In genomic region chr11:98234698-98235097, GRCh38 we compare ENCODE assay signal across 26 cellular contexts.
"Had no signal": no experiment of that assay in that cellular context is flagged by ENCODE, and none has a peak within 500 bp of the region (broad histone marks: within the 10 kb centered on the region; RNA-seq: fewer than 3 reads in every experiment).

No MANE protein-coding gene starts in this region.

- H3K79me2 ChIP-seq: hepatocyte, parathyroid adenoma had no signal

- H3K36me3 ChIP-seq: colonic mucosa, esophagus muscularis mucosa, gastroesophageal sphincter, heart left ventricle, prostate gland, right atrium auricular region, sigmoid colon, tibial artery had no signal

- FAIRE-seq: endothelial cell of umbilical vein, keratinocyte had no signal

- H2AFZ ChIP-seq: hepatocyte, parathyroid adenoma had no signal

- H3K4me3 ChIP-seq: colonic mucosa, esophagus muscularis mucosa, gastroesophageal sphincter, heart left ventricle, hepatocyte, lung, mucosa of descending colon, prostate gland, right atrium auricular region, sigmoid colon, testis, tibial artery had no signal

- DNase-seq: colonic mucosa; dermis blood vessel endothelial cell; effector memory CD4-positive, alpha-beta T cell; foreskin keratinocyte; heart left ventricle; left ventricle myocardium superior; mucosa of descending colon; naive B cell; sigmoid colon; stimulated activated CD4-positive, alpha-beta T cell treated with anti-CD3 and anti-CD28 coated beads, Interleukin-2, amount 100 ng/mL, for 24 hours; stimulated activated CD4-positive, alpha-beta T cell treated with anti-CD3 and anti-CD28 coated beads, Interleukin-4, amount 100 ng/mL, for 24 hours; stimulated activated naive CD8-positive, alpha-beta T cell treated with anti-CD3 and anti-CD28 coated beads, Interleukin-15, Interleukin-2, amounts not matched to agents 100 U/mL and 50 U/mL, for 24 hours; substantia nigra; testis; tibial artery had no signal

- H3K4me2 ChIP-seq: hepatocyte had no signal

- H3K9ac ChIP-seq: parathyroid adenoma had no signal

- ATAC-seq: foreskin keratinocyte; gastroesophageal sphincter; heart left ventricle; left ventricle myocardium superior; mucosa of descending colon; natural killer cell treated with Interleukin-12 subunit alpha and Interleukin-12 subunit beta and Interleukin-15 and Interleukin-18, amount 100 ng/mL, for 72 hours; stimulated activated effector memory CD8-positive, alpha-beta T cell treated with anti-CD3 and anti-CD28 coated beads, Interleukin-12 subunit alpha, Interleukin-12 subunit beta, amount 100 ng/mL, for 72 hours; stimulated activated naive CD8-positive, alpha-beta T cell treated with anti-CD3 and anti-CD28 coated beads, Interleukin-15, Interleukin-2, amounts not matched to agents 100 U/mL and 50 U/mL, for 24 hours had no signal

- H3K27ac ChIP-seq: colonic mucosa, esophagus muscularis mucosa, foreskin keratinocyte, gastroesophageal sphincter, heart left ventricle, hepatocyte, parathyroid adenoma, prostate gland, right atrium auricular region, sigmoid colon, testis, tibial artery had no signal

- H3K9me3 ChIP-seq: colonic mucosa, esophagus muscularis mucosa, gastroesophageal sphincter, prostate gland, right atrium auricular region, testis, tibial artery had no signal

- H3K27me3 ChIP-seq: colonic mucosa, esophagus muscularis mucosa, foreskin keratinocyte, gastroesophageal sphincter, heart left ventricle, hepatocyte, right atrium auricular region, sigmoid colon, testis, tibial artery had no signal

- H3K4me1 ChIP-seq: colonic mucosa, esophagus muscularis mucosa, foreskin keratinocyte, gastroesophageal sphincter, heart left ventricle, parathyroid adenoma, prostate gland, right atrium auricular region, sigmoid colon, testis, tibial artery had no signal
